Comparison of ENCODE assay signal across 1 cellular context in the genomic region with DNA sequence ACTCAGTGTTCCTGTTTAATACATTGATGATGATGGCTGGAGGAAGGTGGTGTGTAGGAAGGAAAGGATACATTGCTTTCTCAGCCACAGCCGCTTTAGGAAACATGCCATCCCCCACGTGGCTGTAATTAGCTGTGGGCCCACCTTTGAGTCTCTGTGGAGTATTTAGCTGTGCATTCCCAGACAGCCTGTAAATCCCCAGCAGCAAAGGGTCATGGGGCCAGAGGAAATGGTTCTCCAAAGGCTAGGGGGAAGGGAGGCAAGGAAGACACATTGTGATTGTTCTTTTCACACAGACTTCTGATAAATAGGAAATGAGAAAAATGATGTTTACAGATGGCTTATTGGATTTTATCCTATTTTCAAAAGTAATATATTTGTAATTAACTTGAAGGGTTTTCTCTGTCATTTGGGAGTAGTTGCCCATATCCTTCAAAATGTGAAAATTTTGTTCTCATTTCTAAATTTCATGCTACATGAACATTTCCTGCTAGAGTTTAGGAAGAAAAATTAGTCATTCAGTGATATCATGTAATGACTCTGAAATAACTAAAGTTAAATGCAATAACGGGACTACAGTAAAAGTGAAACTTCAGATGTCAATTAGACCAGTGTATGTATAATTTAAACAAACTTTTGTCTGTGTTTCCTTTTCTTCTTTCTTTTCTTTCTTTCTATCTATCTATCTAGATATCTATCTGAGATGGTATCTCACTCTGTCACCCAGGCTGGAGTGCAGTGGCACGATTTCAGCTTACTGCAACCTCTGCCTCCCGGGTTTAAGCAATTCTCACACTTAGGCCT.
TF ChIP-seq lines count a peak whose summit lies in the region.

No MANE protein-coding gene starts in this region.

TF ChIP-seq in WTC11, 78 proteins besides CTCF, POLR2A, EP300 and RAD21 (continued from another document):
- TF ChIP-seq, protein P1, sequence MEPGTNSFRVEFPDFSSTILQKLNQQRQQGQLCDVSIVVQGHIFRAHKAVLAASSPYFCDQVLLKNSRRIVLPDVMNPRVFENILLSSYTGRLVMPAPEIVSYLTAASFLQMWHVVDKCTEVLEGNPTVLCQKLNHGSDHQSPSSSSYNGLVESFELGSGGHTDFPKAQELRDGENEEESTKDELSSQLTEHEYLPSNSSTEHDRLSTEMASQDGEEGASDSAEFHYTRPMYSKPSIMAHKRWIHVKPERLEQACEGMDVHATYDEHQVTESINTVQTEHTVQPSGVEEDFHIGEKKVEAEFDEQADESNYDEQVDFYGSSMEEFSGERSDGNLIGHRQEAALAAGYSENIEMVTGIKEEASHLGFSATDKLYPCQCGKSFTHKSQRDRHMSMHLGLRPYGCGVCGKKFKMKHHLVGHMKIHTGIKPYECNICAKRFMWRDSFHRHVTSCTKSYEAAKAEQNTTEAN (CRISPR knock-in tag; IDR thresholded peaks at IDR 0.05): no peak
- TF ChIP-seq, protein P2, sequence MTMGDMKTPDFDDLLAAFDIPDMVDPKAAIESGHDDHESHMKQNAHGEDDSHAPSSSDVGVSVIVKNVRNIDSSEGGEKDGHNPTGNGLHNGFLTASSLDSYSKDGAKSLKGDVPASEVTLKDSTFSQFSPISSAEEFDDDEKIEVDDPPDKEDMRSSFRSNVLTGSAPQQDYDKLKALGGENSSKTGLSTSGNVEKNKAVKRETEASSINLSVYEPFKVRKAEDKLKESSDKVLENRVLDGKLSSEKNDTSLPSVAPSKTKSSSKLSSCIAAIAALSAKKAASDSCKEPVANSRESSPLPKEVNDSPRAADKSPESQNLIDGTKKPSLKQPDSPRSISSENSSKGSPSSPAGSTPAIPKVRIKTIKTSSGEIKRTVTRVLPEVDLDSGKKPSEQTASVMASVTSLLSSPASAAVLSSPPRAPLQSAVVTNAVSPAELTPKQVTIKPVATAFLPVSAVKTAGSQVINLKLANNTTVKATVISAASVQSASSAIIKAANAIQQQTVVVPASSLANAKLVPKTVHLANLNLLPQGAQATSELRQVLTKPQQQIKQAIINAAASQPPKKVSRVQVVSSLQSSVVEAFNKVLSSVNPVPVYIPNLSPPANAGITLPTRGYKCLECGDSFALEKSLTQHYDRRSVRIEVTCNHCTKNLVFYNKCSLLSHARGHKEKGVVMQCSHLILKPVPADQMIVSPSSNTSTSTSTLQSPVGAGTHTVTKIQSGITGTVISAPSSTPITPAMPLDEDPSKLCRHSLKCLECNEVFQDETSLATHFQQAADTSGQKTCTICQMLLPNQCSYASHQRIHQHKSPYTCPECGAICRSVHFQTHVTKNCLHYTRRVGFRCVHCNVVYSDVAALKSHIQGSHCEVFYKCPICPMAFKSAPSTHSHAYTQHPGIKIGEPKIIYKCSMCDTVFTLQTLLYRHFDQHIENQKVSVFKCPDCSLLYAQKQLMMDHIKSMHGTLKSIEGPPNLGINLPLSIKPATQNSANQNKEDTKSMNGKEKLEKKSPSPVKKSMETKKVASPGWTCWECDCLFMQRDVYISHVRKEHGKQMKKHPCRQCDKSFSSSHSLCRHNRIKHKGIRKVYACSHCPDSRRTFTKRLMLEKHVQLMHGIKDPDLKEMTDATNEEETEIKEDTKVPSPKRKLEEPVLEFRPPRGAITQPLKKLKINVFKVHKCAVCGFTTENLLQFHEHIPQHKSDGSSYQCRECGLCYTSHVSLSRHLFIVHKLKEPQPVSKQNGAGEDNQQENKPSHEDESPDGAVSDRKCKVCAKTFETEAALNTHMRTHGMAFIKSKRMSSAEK (CRISPR knock-in tag; IDR thresholded peaks at IDR 0.05; ENCODE audit: borderline replicate concordance): no peak
- TF ChIP-seq ZNF671 (CRISPR knock-in tag; IDR thresholded peaks at IDR 0.05) (no peak), NFE2L1 (CRISPR knock-in tag; IDR thresholded peaks at IDR 0.05) (no peak), TP53 (CRISPR knock-in tag; IDR thresholded peaks at IDR 0.05) (no peak)
- TF ChIP-seq, protein P3, sequence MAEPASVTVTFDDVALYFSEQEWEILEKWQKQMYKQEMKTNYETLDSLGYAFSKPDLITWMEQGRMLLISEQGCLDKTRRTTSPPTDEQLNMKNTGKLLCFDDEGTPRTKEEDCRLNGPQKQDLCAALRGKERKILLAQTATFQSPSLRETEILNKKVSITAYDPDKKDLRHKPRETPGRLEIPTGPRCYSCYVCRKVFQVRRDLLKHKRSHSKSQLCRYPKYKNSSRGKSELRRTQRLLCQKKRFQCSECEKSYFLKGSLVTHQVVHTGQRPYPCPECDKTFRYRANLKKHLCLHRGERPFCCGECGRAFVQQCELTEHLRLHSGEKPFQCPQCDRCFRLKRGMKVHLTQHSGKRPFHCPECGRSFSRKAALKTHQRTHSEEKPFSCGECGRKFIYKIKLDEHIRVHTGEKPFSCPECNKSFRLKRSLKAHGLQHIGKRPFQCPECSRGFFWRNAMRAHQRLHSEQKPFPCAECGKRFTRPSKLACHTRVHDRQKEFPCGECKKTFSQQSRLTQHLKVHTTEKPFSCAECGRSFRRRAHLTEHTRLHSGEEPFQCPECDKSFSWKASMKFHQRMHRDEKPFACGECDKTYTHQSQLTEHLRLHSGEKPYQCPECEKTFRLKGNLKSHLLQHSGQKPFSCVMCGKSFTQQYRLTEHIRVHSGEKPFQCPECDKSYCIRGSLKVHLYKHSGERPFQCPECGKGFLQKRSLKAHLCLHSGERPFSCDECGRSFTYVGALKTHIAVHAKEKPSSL (CRISPR knock-in tag; conservative IDR thresholded peaks at IDR 0.05): no peak
- TF ChIP-seq, protein P4, sequence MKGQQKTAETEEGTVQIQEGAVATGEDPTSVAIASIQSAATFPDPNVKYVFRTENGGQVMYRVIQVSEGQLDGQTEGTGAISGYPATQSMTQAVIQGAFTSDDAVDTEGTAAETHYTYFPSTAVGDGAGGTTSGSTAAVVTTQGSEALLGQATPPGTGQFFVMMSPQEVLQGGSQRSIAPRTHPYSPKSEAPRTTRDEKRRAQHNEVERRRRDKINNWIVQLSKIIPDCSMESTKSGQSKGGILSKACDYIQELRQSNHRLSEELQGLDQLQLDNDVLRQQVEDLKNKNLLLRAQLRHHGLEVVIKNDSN (CRISPR knock-in tag; IDR thresholded peaks at IDR 0.05): no peak
- TF ChIP-seq, protein P5, sequence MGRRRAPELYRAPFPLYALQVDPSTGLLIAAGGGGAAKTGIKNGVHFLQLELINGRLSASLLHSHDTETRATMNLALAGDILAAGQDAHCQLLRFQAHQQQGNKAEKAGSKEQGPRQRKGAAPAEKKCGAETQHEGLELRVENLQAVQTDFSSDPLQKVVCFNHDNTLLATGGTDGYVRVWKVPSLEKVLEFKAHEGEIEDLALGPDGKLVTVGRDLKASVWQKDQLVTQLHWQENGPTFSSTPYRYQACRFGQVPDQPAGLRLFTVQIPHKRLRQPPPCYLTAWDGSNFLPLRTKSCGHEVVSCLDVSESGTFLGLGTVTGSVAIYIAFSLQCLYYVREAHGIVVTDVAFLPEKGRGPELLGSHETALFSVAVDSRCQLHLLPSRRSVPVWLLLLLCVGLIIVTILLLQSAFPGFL (CRISPR knock-in tag; IDR thresholded peaks at IDR 0.05; ENCODE audit: borderline replicate concordance): no peak
